ENCODE assay signal across 1 cellular context in genomic region chr1:16187748-16188401, GRCh38.
TF ChIP-seq lines count a peak whose summit lies in the region.

No MANE protein-coding gene starts in this region.

TF ChIP-seq in HepG2, 621 proteins besides CTCF, POLR2A, EP300 and RAD21 (continued from another document and continues in another):
- TF ChIP-seq PLSCR1 (CRISPR knock-in tag; IDR thresholded peaks at IDR 0.05; ENCODE audit: borderline replicate concordance) (no peak), ZNF282 (IDR thresholded peaks at IDR 0.05; ENCODE audit: partially characterized antibody) (no peak), TERF1 (CRISPR knock-in tag; IDR thresholded peaks at IDR 0.05) (no peak), ZNF441 (CRISPR knock-in tag; IDR thresholded peaks at IDR 0.05; ENCODE audit: borderline replicate concordance) (no peak), ERF (CRISPR knock-in tag; IDR thresholded peaks at IDR 0.05) (peak; percentile 78; the same call in 1 of the 2 replicates), ZFP90 (CRISPR knock-in tag; IDR thresholded peaks at IDR 0.05; ENCODE audit: borderline replicate concordance) (no peak), ADNP (CRISPR knock-in tag; IDR thresholded peaks at IDR 0.05) (no peak), YEATS4 (CRISPR knock-in tag; IDR thresholded peaks at IDR 0.05; ENCODE audit: borderline replicate concordance) (no peak), ZNF331 (CRISPR knock-in tag; IDR thresholded peaks at IDR 0.05) (no peak), ZNF10 (CRISPR knock-in tag; IDR thresholded peaks at IDR 0.05; ENCODE audit: borderline replicate concordance, low read depth) (no peak), TBX3 (IDR thresholded peaks at IDR 0.05; ENCODE audit: borderline replicate concordance) (no peak), ZNF768 (CRISPR knock-in tag; IDR thresholded peaks at IDR 0.05) (peak; percentile 15; the same call in 1 of the 2 replicates), PHB2 (IDR thresholded peaks at IDR 0.05; ENCODE audit: partially characterized antibody) (no peak), HNRNPK (IDR thresholded peaks at IDR 0.05; ENCODE audit: low read depth, low read length, poor library complexity, severe bottlenecking) (no peak), GPBP1L1 (CRISPR knock-in tag; IDR thresholded peaks at IDR 0.05) (no peak), THAP7 (CRISPR knock-in tag; IDR thresholded peaks at IDR 0.05) (no peak), KDM5B (CRISPR knock-in tag; IDR thresholded peaks at IDR 0.05; ENCODE audit: borderline replicate concordance) (peak; percentile 42; the same call in 1 of the 2 replicates), MIXL1 (CRISPR knock-in tag; IDR thresholded peaks at IDR 0.05) (no peak), ZSCAN5A (CRISPR knock-in tag; IDR thresholded peaks at IDR 0.05; ENCODE audit: borderline replicate concordance) (no peak), RBM22 (optimal IDR thresholded peaks at IDR 0.05; ENCODE audit: low read length) (no peak), PRDM10 (CRISPR knock-in tag; IDR thresholded peaks at IDR 0.05; ENCODE audit: low read depth) (no peak), DZIP1 (CRISPR knock-in tag; IDR thresholded peaks at IDR 0.05) (no peak), ZNF17 (CRISPR knock-in tag; IDR thresholded peaks at IDR 0.05) (no peak), GATAD1 (CRISPR knock-in tag; IDR thresholded peaks at IDR 0.05) (0 out of 2 replicates have a peak, but pooled peaks have one; percentile 19), NCOA2 (CRISPR knock-in tag; IDR thresholded peaks at IDR 0.05) (no peak), GRHL1 (CRISPR knock-in tag; conservative IDR thresholded peaks at IDR 0.05) (no peak), ZNF770 (CRISPR knock-in tag; IDR thresholded peaks at IDR 0.05) (no peak), PHF20 (CRISPR knock-in tag; IDR thresholded peaks at IDR 0.05) (no peak), ZNF777 (CRISPR knock-in tag; IDR thresholded peaks at IDR 0.05) (no peak), ZNF224 (CRISPR knock-in tag; IDR thresholded peaks at IDR 0.05) (no peak), ZNF784 (CRISPR knock-in tag; IDR thresholded peaks at IDR 0.05; ENCODE audit: borderline replicate concordance) (0 out of 2 replicates have a peak, but pooled peaks have one; percentile 40), GTF3A (CRISPR knock-in tag; conservative IDR thresholded peaks at IDR 0.05) (0 out of 2 replicates have a peak, but pooled peaks have one; percentile 25), ISX (CRISPR knock-in tag; conservative IDR thresholded peaks at IDR 0.05) (no peak), ZNF143 (CRISPR knock-in tag; IDR thresholded peaks at IDR 0.05) (no peak), IKZF4 (CRISPR knock-in tag; IDR thresholded peaks at IDR 0.05; ENCODE audit: borderline replicate concordance, low read depth, not compliant biosample characterization) (peak; percentile 34), SALL1 (CRISPR knock-in tag; IDR thresholded peaks at IDR 0.05) (peak; percentile 81), ZNF75D (CRISPR knock-in tag; IDR thresholded peaks at IDR 0.05; ENCODE audit: borderline replicate concordance) (no peak), FOSL1 (CRISPR knock-in tag; IDR thresholded peaks at IDR 0.05; ENCODE audit: borderline replicate concordance) (no peak), CHCHD3 (CRISPR knock-in tag; IDR thresholded peaks at IDR 0.05) (no peak), TEAD3 (CRISPR knock-in tag; optimal IDR thresholded peaks at IDR 0.05; ENCODE audit: borderline replicate concordance) (peak; percentile 90), ARID5B (CRISPR knock-in tag; IDR thresholded peaks at IDR 0.05) (peak; percentile 45)
